ENCODE assay signal across 14 cellular contexts in the genomic region with DNA sequence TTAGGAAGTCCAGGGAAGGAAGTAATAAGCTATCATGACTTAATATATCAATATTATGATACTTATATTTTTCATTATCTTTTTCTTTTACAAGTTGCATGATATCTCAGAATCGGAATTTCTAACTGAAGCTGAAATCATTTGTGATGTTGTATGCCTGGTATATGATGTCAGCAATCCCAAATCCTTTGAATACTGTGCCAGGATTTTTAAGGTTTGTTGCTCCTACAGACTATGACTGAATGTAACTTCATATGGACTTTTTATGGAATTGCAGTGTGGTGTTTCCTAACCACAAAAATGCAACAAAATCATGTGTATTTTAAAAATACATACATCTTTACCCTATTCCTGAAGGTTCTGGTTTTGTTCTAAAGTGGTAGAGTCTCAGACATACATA. TPM values are rescaled to one million over a fixed set of nuclear protein-coding genes. Genes with fewer than 3 reads are reported as not detected.
DNase-seq lines count a peak whose midpoint lies in the region; TF ChIP-seq lines count a peak whose summit lies in the region.
"Had no signal": no experiment of that assay in that cellular context is flagged by ENCODE, and none has a peak within 500 bp of the region (broad histone marks: within the 10 kb centered on the region; RNA-seq: fewer than 3 reads in every experiment).

No MANE protein-coding gene starts in this region.

- no peaks in the 10 kb centered on the region for H3K27me3 ChIP-seq in PC-9 (ENCODE audit: insufficient read depth, low read depth)

- DNase-seq in EH (ENCODE audit: low read depth): peak; percentile 41
- DNase-seq in PC-9: no peak
- peak; percentile 34 for DNase-seq in choroid plexus epithelial cell (ENCODE audit: low read depth)
- DNase-seq in iris pigment epithelial cell (ENCODE audit: low read depth): peak; percentile 16
- DNase-seq in LoVo (ENCODE audit: low spot score): no peak
- DNase-seq in NCI-H345 treated with DMSO at 0.1 percent for 48 hours (lab: John Stamatoyannopoulos, UW; ENCODE audit: unreplicated experiment): no peak
- no peak for DNase-seq in activated T-cell treated with anti-CD3 and anti-CD28 coated beads, Interleukin-2, amount 50 U/mL, for 48 hours
- DNase-seq in OCI-M1 (lab: John Stamatoyannopoulos, UW): no peak
- DNase-seq: CD4-positive, CD25-positive, alpha-beta regulatory T cell; KBM-7; NCI-H1436 treated with DMSO at 0.1 percent for 48 hours; NCI-H2081; NCI-H524; Right ventricle myocardium superior had no signal

- H3F3A ChIP-seq in PC-9 (ENCODE audit: insufficient read depth, low read depth): peaks cover 25% of the 10 kb centered on the region

- no TSS peak for BruUV-seq in PC-9 (replicated peaks; lab: Mats Ljungman, UMichigan)

- TF ChIP-seq CTCF in PC-9 (conservative IDR thresholded peaks at IDR 0.05) (no peak), choroid plexus epithelial cell (conservative IDR thresholded peaks at IDR 0.05; ENCODE audit: low read depth, low read length) (no peak)

- no peak overlapping the region for H2AFZ ChIP-seq in PC-9

- H3K36me3 ChIP-seq in PC-9 (ENCODE audit: low read depth): peaks cover 15% of the 10 kb centered on the region; the same call in 1 of the 2 replicates

- H3K4me1 ChIP-seq in PC-9 (replicated peaks; ENCODE audit: insufficient read depth): peaks cover 10% of the 10 kb centered on the region

- POLR2A ChIA-PET in PC-9 (lab: Charles Lee; ENCODE audit: unreplicated experiment): interaction anchor here (0.6 kb wide), 1 partner anchor 242 kb away, joined by 11 read pairs; no protein-coding TSS in a partner anchor

- no peaks in the 10 kb centered on the region for H4K20me1 ChIP-seq in PC-9 (ENCODE audit: insufficient read depth)

- H3K79me2 ChIP-seq in PC-9 (ENCODE audit: low read depth): no peaks in the 10 kb centered on the region

- intact Hi-C loops in PC-9 (cut with micrococcal nuclease; ENCODE audit: unreplicated experiment): no loop called here

- H3K4me3 ChIP-seq in PC-9: no peak overlapping the region
- no peak overlapping the region for H3K4me3 ChIP-seq in choroid plexus epithelial cell (ENCODE audit: low read depth, low read length)

- peak overlapping the region; percentile 29 for H3K4me2 ChIP-seq in PC-9

- H3K9me2 ChIP-seq in PC-9 (ENCODE audit: insufficient read depth): no peaks in the 10 kb centered on the region

- H3K9me3 ChIP-seq in PC-9 (ENCODE audit: insufficient read depth, low read depth): no peaks in the 10 kb centered on the region

- CTCF ChIA-PET in PC-9 (lab: Charles Lee): no interaction called here

- peak overlapping the region; percentile 55; the same call in 1 of the 2 replicates for H3K27ac ChIP-seq in PC-9

RNA-seq across cellular contexts. Expression of a gene that starts 58.8 kb away (rescaled TPM):
- total RNA-seq in PC-9 (2021): 0.25 TPM in 1 of 2 replicates, not detected in the other
- total RNA-seq: CD4-positive, CD25-positive, alpha-beta regulatory T cell had no signal

Comparison
In these comparisons a context has a peak if more than half of its experiments do, and no peak if none do; other contexts are left out.
1. DNase-seq: peak in EH (single experiment), choroid plexus epithelial cell (single experiment) and iris pigment epithelial cell (single experiment); none in PC-9 (0 of 2), LoVo (single experiment), NCI-H345 treated with DMSO at 0.1 percent for 48 hours (single experiment), activated T-cell treated with anti-CD3 and anti-CD28 coated beads, Interleukin-2, amount 50 U/mL, for 48 hours (0 of 2) and OCI-M1 (single experiment).